ENCODE assay signal across 19 cellular contexts in the genomic region with DNA sequence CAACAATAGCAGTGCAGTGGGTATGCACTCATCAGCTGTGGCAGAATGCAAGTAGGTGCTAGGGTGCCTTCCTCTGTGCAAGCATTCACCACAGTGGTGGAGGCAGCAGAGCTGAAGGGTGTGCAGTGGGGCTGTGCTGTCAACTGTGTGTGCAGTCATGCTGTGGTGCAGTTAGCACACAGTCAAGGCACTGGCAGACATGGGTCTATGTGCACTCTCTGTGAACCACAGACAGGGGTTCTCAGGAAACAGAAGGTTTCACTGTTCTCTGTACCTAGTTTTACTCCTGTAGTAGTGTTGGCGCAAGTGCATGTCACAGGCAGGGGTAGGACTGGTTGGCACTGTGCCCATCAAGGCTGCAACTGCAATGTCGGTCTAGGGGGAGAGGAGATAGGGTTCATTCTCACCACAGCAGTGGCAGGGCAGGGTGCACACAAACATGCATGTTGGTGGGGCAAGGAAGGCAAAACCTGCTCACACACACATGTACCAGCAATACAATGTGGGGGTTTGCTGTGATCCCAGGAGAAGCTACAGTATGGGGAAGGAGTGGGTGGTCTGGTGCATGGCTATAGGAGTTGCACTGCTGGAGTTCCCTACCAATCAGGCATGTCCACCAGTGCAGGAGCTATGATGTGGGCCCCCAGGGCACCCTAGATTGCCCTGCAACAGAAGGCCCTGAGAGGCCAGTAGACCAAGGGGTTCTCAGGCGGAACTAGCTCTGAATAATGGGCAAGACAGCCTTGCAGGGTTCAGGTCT.
DNase-seq lines count a peak whose midpoint lies in the region; ATAC-seq, FAIRE-seq and TF ChIP-seq lines count a peak whose summit lies in the region.
"Had no signal": no experiment of that assay in that cellular context is flagged by ENCODE, and none has a peak within 500 bp of the region (broad histone marks: within the 10 kb centered on the region; RNA-seq: fewer than 3 reads in every experiment).

No MANE protein-coding gene starts in this region.

- H3K9ac ChIP-seq in kidney (ENCODE audit: low read length in 2 of 2), result no peak overlapping the region

- H3K4me1 ChIP-seq in kidney (ENCODE audit: control insufficient read depth in 1 of 2, insufficient read depth in 1 of 2, low read depth in 1 of 2, low read length in 2 of 2) (no peaks in the 10 kb centered on the region), upper lobe of right lung (no peaks in the 10 kb centered on the region)
- H3K4me1 ChIP-seq: A549, Caco-2 had no signal

- intact Hi-C loops in kidney (cut with DNase I) (no loop called here), upper lobe of right lung (cut with DNase I) (no loop called here)

- H3K27ac ChIP-seq in kidney (ENCODE audit: low read depth in 2 of 2, low read length in 2 of 2), result no peak overlapping the region
- no peak overlapping the region for H3K27ac ChIP-seq in upper lobe of right lung
- H3K27ac ChIP-seq: 22Rv1, A549, C4-2B, HL-60 had no signal

- peak; percentile 19 for ATAC-seq in upper lobe of right lung
- no peak for ATAC-seq in HG02763 (IDR thresholded peaks at IDR 0.05; ENCODE audit: unreplicated experiment)
- ATAC-seq: A549 had no signal

- H3K4me3 ChIP-seq in kidney (ENCODE audit: low read length in 2 of 2) (no peak overlapping the region), upper lobe of right lung (no peak overlapping the region)
- H3K4me3 ChIP-seq: A549 had no signal

- H3K36me3 ChIP-seq in kidney (ENCODE audit: control insufficient read depth in 1 of 2, insufficient read depth in 2 of 2, low read length in 2 of 2), result no peaks in the 10 kb centered on the region
- no peaks in the 10 kb centered on the region for H3K36me3 ChIP-seq in upper lobe of right lung

- H3K9me3 ChIP-seq in kidney (ENCODE audit: control insufficient read depth in 1 of 2, low read length in 2 of 2) (peaks cover 0 to 3% of the 10 kb centered on the region in 2 donors), upper lobe of right lung (peaks cover 9% of the 10 kb centered on the region)
- H3K9me3 ChIP-seq: A549, Caco-2 had no signal

- TF ChIP-seq CTCF in kidney (IDR thresholded peaks at IDR 0.05; ENCODE audit: borderline replicate concordance, extremely low read depth, insufficient read depth) (no peak), upper lobe of right lung (IDR thresholded peaks at IDR 0.05) (no peak)

- DNase-seq in NCI-H345 (lab: John Stamatoyannopoulos, UW) (peak; percentile 4), NCI-H345 treated with DMSO at 0.1 percent for 48 hours (lab: John Stamatoyannopoulos, UW; ENCODE audit: unreplicated experiment) (no peak), kidney (peak; percentile 30), upper lobe of right lung (no peak), NCI-H446 treated with DMSO at 0.1 percent for 48 hours (lab: John Stamatoyannopoulos, UW) (no peak)
- no peak for DNase-seq in activated effector memory CD4-positive, alpha-beta T cell treated with Interleukin-2 at 50 U/mL for 16 hours
- DNase-seq: AML-193; Caco-2; CD4-positive, alpha-beta T cell; GOT3; H9 had no signal

- no peak for FAIRE-seq in kidney (lab: Jason Lieb, UNC)
- FAIRE-seq: A549, D721Med, G401.6, GM12891 had no signal

- H3K27me3 ChIP-seq in upper lobe of right lung, result no peaks in the 10 kb centered on the region

Comparison
In these comparisons a context has a peak if more than half of its experiments do, and no peak if none do; other contexts are left out.
1. DNase-seq: peak in NCI-H345 (single experiment) and kidney (single experiment); none in NCI-H345 treated with DMSO at 0.1 percent for 48 hours (single experiment), upper lobe of right lung (single experiment), activated effector memory CD4-positive, alpha-beta T cell treated with Interleukin-2 at 50 U/mL for 16 hours (single experiment) and NCI-H446 treated with DMSO at 0.1 percent for 48 hours (single experiment).